Comparison of ENCODE assay signal across 20 cellular contexts in genomic region chr7:89053130-89053529, GRCh38.
"Had no signal": no experiment of that assay in that cellular context is flagged by ENCODE, and none has a peak within 500 bp of the region (broad histone marks: within the 10 kb centered on the region; RNA-seq: fewer than 3 reads in every experiment).

No MANE protein-coding gene starts in this region.

- H3K9ac ChIP-seq: SK-N-SH had no signal

- DNase-seq: KBM-7; MV-4-11; NCI-H1048; NCI-H1105; NCI-H1417; NCI-H146; NCI-H1694 treated with DMSO at 0.1 percent for 48 hours; NCI-H1930; NCI-H2081; NCI-H2107; NCI-H2227 treated with DMSO at 0.1 percent for 48 hours; NCI-H524 treated with DMSO at 0.1 percent for 48 hours; NCI-H69; NCI-H774; NK-92 treated with Interleukin-12 subunit alpha and Interleukin-12 subunit beta, amount 100 ng/mL, for 24 hours; PC-3; SHP77; SK-N-SH had no signal

- ATAC-seq: Panc1, PC-3 had no signal

- H3K9me3 ChIP-seq: SK-N-SH had no signal

- H3K27ac ChIP-seq: RWPE1 had no signal

- H3K4me2 ChIP-seq: SK-N-SH had no signal
